ENCODE assay signal across 8 cellular contexts in genomic region chrX:134460005-134460860, GRCh38. TPM values are rescaled to one million over a fixed set of nuclear protein-coding genes. Genes with fewer than 3 reads are reported as not detected.
A peak's percentile ranks its signal among the peaks of the same experiment; 100 is the strongest.
DNase-seq lines count a peak whose midpoint lies in the region; ATAC-seq and TF ChIP-seq lines count a peak whose summit lies in the region.

TSS of gene HPRT1 (plus strand) at chrX:134460165. CDS start at chrX:134460312, 147 bp downstream.

- WGBS in gastroesophageal sphincter (ENCODE audit: low coverage in 1 of 2), 2 donors: 55% methylated on average over 4 of the region's 85 CpGs; no CpG with 5 or more reads in 1 of the 2 donors

- peaks cover 51% of the 10 kb centered on the region for H3K79me2 ChIP-seq in DND-41 (ENCODE audit: insufficient read depth, low read length)

- peak; percentile 51 for TF ChIP-seq POLR2A in gastroesophageal sphincter (IDR thresholded peaks at IDR 0.05)

- DNase-seq in DND-41: peak; percentile 84
- peak; percentile 41 to 61 for DNase-seq in Kasumi-1 (lab: John Stamatoyannopoulos, UW)
- peak; percentile 56 for DNase-seq in SK-MEL-5 (ENCODE audit: low read depth, low spot score)
- peak; percentile 15 to 73 (median 50) for DNase-seq in activated naive CD4-positive, alpha-beta T cell (lab: John Stamatoyannopoulos, UW)

- H3K4me3 ChIP-seq in DND-41 (ENCODE audit: low read depth in 1 of 2, low read length in 2 of 2) (peak within 1 kb of the TSS; percentile 68 to 91; a peak in 3 of 4 replicates), gastroesophageal sphincter (peak within 1 kb of the TSS; percentile 73 to 90), neutrophil (ENCODE audit: low read depth in 1 of 2, low read length in 1 of 2) (peak within 1 kb of the TSS; percentile 60 to 61), subcutaneous abdominal adipose tissue (ENCODE audit: low read depth in 1 of 5, low read length in 5 of 5) (peak within 1 kb of the TSS; percentile 60 to 67 (median 64))

- no peak for TF ChIP-seq CTCF in DND-41 (IDR thresholded peaks at IDR 0.05; ENCODE audit: borderline replicate concordance, extremely low read depth, low read length, poor library complexity, severe bottlenecking)
- no peak for TF ChIP-seq CTCF in gastroesophageal sphincter (IDR thresholded peaks at IDR 0.05)
- TF ChIP-seq CTCF in neutrophil (IDR thresholded peaks at IDR 0.05): peak; percentile 35

- peak; percentile 95 for ATAC-seq in DND-41 (ENCODE audit: insufficient read depth, low read depth)
- peak; percentile 92 for ATAC-seq in GM21786 (IDR thresholded peaks at IDR 0.05; ENCODE audit: unreplicated experiment)
- peak; percentile 94 for ATAC-seq in gastroesophageal sphincter

- peaks cover 11% of the 10 kb centered on the region; the same call in 1 of the 2 replicates for H4K20me1 ChIP-seq in DND-41 (ENCODE audit: insufficient read depth, low read length)

- peaks cover 33% of the 10 kb centered on the region for H3K4me1 ChIP-seq in DND-41 (ENCODE audit: insufficient read depth, low read length)
- peaks cover 0 to 15% (median 0%) of the 10 kb centered on the region in 3 donors for H3K4me1 ChIP-seq in gastroesophageal sphincter
- H3K4me1 ChIP-seq in neutrophil (ENCODE audit: control insufficient read depth in 1 of 2, insufficient read depth in 1 of 2, low read depth in 1 of 2, low read length in 1 of 2): peaks cover 10 to 15% of the 10 kb centered on the region in 2 experiments
- H3K4me1 ChIP-seq in subcutaneous abdominal adipose tissue (ENCODE audit: control insufficient read depth in 5 of 5, insufficient read depth in 5 of 5, low read length in 5 of 5): peaks cover 0 to 11% (median 3%) of the 10 kb centered on the region in 5 donors

- no peak for TF ChIP-seq EP300 in gastroesophageal sphincter (IDR thresholded peaks at IDR 0.05)

- peak within 1 kb of the TSS; percentile 79 for H2AFZ ChIP-seq in DND-41 (ENCODE audit: low read depth, low read length)

- H3K27ac ChIP-seq in DND-41 (ENCODE audit: low read length) (peak within 1 kb of the TSS; percentile 86), gastroesophageal sphincter (peak within 1 kb of the TSS; percentile 66 to 86 (median 84)), neutrophil (peak within 1 kb of the TSS; percentile 83), subcutaneous abdominal adipose tissue (ENCODE audit: low read depth, low read length) (no peak within 1 kb of the TSS)

- H3K9me3 ChIP-seq in DND-41 (ENCODE audit: insufficient read depth, low read length, severe bottlenecking): no peaks in the 10 kb centered on the region
- no peaks in the 10 kb centered on the region for H3K9me3 ChIP-seq in gastroesophageal sphincter
- H3K9me3 ChIP-seq in neutrophil: no peaks in the 10 kb centered on the region
- H3K9me3 ChIP-seq in subcutaneous abdominal adipose tissue (ENCODE audit: control insufficient read depth in 5 of 5, low read length in 5 of 5): no peaks in the 10 kb centered on the region

- no peaks in the 10 kb centered on the region for H3K27me3 ChIP-seq in DND-41 (ENCODE audit: insufficient read depth, low read length, poor library complexity)
- no peaks in the 10 kb centered on the region for H3K27me3 ChIP-seq in gastroesophageal sphincter
- no peaks in the 10 kb centered on the region for H3K27me3 ChIP-seq in neutrophil
- H3K27me3 ChIP-seq in subcutaneous abdominal adipose tissue (ENCODE audit: control insufficient read depth in 5 of 5, insufficient read depth in 4 of 5, low read length in 5 of 5): no peaks in the 10 kb centered on the region

- in situ Hi-C loops in SK-MEL-5 (cut with HindIII; ENCODE audit: low pct_unique_long_range_greater_than_20kb, low sequenced_read_pairs): no loop called here

- H3K36me3 ChIP-seq in DND-41 (ENCODE audit: insufficient read depth, low read length) (no peaks in the 10 kb centered on the region), gastroesophageal sphincter (no peaks in the 10 kb centered on the region), neutrophil (no peaks in the 10 kb centered on the region), subcutaneous abdominal adipose tissue (ENCODE audit: control insufficient read depth in 5 of 5, insufficient read depth in 5 of 5, low read length in 5 of 5) (no peaks in the 10 kb centered on the region)

- peak within 1 kb of the TSS; percentile 90 for H3K4me2 ChIP-seq in DND-41 (ENCODE audit: insufficient read depth, low read length)

- H3K9ac ChIP-seq in DND-41 (ENCODE audit: low read depth, low read length): peak within 1 kb of the TSS; percentile 91
- peak within 1 kb of the TSS in 4 of 5 donors; percentile 46 to 58 (median 55) for H3K9ac ChIP-seq in subcutaneous abdominal adipose tissue (ENCODE audit: low read length in 5 of 5)

RNA-seq across cellular contexts. Expression of gene HPRT1, which starts in this region (rescaled TPM):
- 14.0 and 17.9 TPM in 2 replicates for total RNA-seq in SK-MEL-5 (2014; rRNA removed; shearing (Covaris generic))
- 51.1 and 51.9 TPM in 2 replicates for polyA plus RNA-seq in SK-MEL-5 (2015; cell fraction: cytosol; rRNA removed)
- polyA plus RNA-seq in SK-MEL-5 (2015; cell fraction: nucleus; rRNA removed): 11.5 and 21.6 TPM in 2 replicates
- total RNA-seq in gastroesophageal sphincter: 10 to 100 TPM in 1 of 4 donors, 1 to 10 TPM in 3; 6.7 to 12.5 (median 7.2) TPM
